ENCODE assay signal across 27 cellular contexts in genomic region chr3:127718916-127719290, GRCh38.
"Had no signal": no experiment of that assay in that cellular context is flagged by ENCODE, and none has a peak within 500 bp of the region (broad histone marks: within the 10 kb centered on the region; RNA-seq: fewer than 3 reads in every experiment).

No MANE protein-coding gene starts in this region.

- H3K4me3 Mint-ChIP-seq: activated naive CD8-positive, alpha-beta T cell treated with anti-CD3 and anti-CD28 coated beads for 36 hours; activated T-helper 17 cell treated with anti-CD3 and anti-CD28 coated beads, Interleukin-2, amount 50 U/mL, for 72 hours; endodermal cell; immature natural killer cell; nephron; stimulated activated naive B cell treated with anti-CD40 and anti-IgM and Interleukin-4, amounts not matched to agents 10 μg/mL and 1 μg/mL and 100 μg/mL, for 72 hours; T-cell; T-helper 2 cell treated with Interferon-gamma antibody and Interleukin-4, amounts not matched to agents 5 μg/mL and 100 μg/mL, for 36 hours had no signal

- H3K9me3 ChIP-seq: breast epithelium, esophagus squamous epithelium, left lung, pancreas, right lobe of liver, upper lobe of left lung had no signal

- H3K4me1 Mint-ChIP-seq: activated naive CD8-positive, alpha-beta T cell treated with anti-CD3 and anti-CD28 coated beads for 36 hours; activated T-helper 17 cell treated with anti-CD3 and anti-CD28 coated beads, Interleukin-2, amount 50 U/mL, for 72 hours; immature natural killer cell; stimulated activated naive B cell treated with anti-CD40 and anti-IgM and Interleukin-4, amounts not matched to agents 10 μg/mL and 1 μg/mL and 100 μg/mL, for 72 hours; T-cell had no signal

- DNase-seq: activated CD4-positive, alpha-beta T cell treated with anti-CD3 and anti-CD28 coated beads, Interleukin-2, amount 50 U/mL, for 1 hour; activated CD4-positive, CD25-positive, alpha-beta regulatory T cell treated with anti-CD3 and anti-CD28 coated beads, Interleukin-2, amount 50 U/mL, for 72 hours; activated naive CD4-positive, alpha-beta T cell treated with Interleukin-2 at 50 U/mL for 16 hours; activated naive CD8-positive, alpha-beta T cell treated with anti-CD3 and anti-CD28 coated beads for 36 hours; activated T-cell treated with anti-CD3 and anti-CD28 coated beads, Interleukin-2, amount 50 U/mL, for 1 hour; cerebellar nuclear complex; endodermal cell; esophagus squamous epithelium; immature natural killer cell; left lung; mammary epithelial cell; midbrain; pancreas; small intestine; stimulated activated CD4-positive, alpha-beta T cell treated with anti-CD3 and anti-CD28 coated beads, Interleukin-2, amount 100 ng/mL, for 48 hours; stimulated activated CD8-positive, alpha-beta memory T cell treated with anti-CD3 and anti-CD28 coated beads, Interleukin-4, amount 100 ng/mL, for 48 hours; stimulated activated naive B cell treated with anti-CD40 and anti-IgM and Interleukin-4, amounts not matched to agents 10 μg/mL and 1 μg/mL and 100 μg/mL, for 72 hours; T-cell; upper lobe of left lung; WERI-Rb-1 had no signal

- H3K4me1 ChIP-seq: breast epithelium, pancreas, right lobe of liver had no signal

- H3K36me3 ChIP-seq: breast epithelium, pancreas, WERI-Rb-1 had no signal

- H3K9me3 Mint-ChIP-seq: activated naive CD8-positive, alpha-beta T cell treated with anti-CD3 and anti-CD28 coated beads for 36 hours; activated T-helper 17 cell treated with anti-CD3 and anti-CD28 coated beads, Interleukin-2, amount 50 U/mL, for 72 hours; endodermal cell; immature natural killer cell; nephron; stimulated activated naive B cell treated with anti-CD40 and anti-IgM and Interleukin-4, amounts not matched to agents 10 μg/mL and 1 μg/mL and 100 μg/mL, for 72 hours; T-cell; T-helper 2 cell treated with Interferon-gamma antibody and Interleukin-4, amounts not matched to agents 5 μg/mL and 100 μg/mL, for 36 hours had no signal

- H3K4me3 ChIP-seq: breast epithelium, coronary artery, esophagus squamous epithelium, hepatocyte, left lung, pancreas, right lobe of liver, upper lobe of left lung had no signal

- ATAC-seq: activated T-helper 17 cell treated with anti-CD3 and anti-CD28 coated beads, Interleukin-2, amount 50 U/mL, for 72 hours; left lung; pancreas; right lobe of liver; stimulated activated naive B cell treated with anti-CD40 and anti-IgM and Interleukin-4, amounts not matched to agents 10 μg/mL and 1 μg/mL and 100 μg/mL, for 72 hours; T-cell had no signal

- H3K27me3 Mint-ChIP-seq: activated naive CD8-positive, alpha-beta T cell treated with anti-CD3 and anti-CD28 coated beads for 36 hours; activated T-helper 17 cell treated with anti-CD3 and anti-CD28 coated beads, Interleukin-2, amount 50 U/mL, for 72 hours; stimulated activated naive B cell treated with anti-CD40 and anti-IgM and Interleukin-4, amounts not matched to agents 10 μg/mL and 1 μg/mL and 100 μg/mL, for 72 hours had no signal

- H3K27me3 ChIP-seq: breast epithelium, esophagus squamous epithelium, hepatocyte, left lung, pancreas, right lobe of liver, upper lobe of left lung had no signal

- H3K27ac Mint-ChIP-seq: activated naive CD8-positive, alpha-beta T cell treated with anti-CD3 and anti-CD28 coated beads for 36 hours; activated T-helper 17 cell treated with anti-CD3 and anti-CD28 coated beads, Interleukin-2, amount 50 U/mL, for 72 hours; endodermal cell; immature natural killer cell; nephron; stimulated activated naive B cell treated with anti-CD40 and anti-IgM and Interleukin-4, amounts not matched to agents 10 μg/mL and 1 μg/mL and 100 μg/mL, for 72 hours; T-cell; T-helper 2 cell treated with Interferon-gamma antibody and Interleukin-4, amounts not matched to agents 5 μg/mL and 100 μg/mL, for 36 hours had no signal

- H3K27ac ChIP-seq: coronary artery, hepatocyte, left lung, pancreas, right lobe of liver, upper lobe of left lung had no signal

- H3K36me3 Mint-ChIP-seq: activated naive CD8-positive, alpha-beta T cell treated with anti-CD3 and anti-CD28 coated beads for 36 hours; immature natural killer cell; T-cell had no signal
